Comparison of ENCODE assay signal across 6 cellular contexts in the genomic region with DNA sequence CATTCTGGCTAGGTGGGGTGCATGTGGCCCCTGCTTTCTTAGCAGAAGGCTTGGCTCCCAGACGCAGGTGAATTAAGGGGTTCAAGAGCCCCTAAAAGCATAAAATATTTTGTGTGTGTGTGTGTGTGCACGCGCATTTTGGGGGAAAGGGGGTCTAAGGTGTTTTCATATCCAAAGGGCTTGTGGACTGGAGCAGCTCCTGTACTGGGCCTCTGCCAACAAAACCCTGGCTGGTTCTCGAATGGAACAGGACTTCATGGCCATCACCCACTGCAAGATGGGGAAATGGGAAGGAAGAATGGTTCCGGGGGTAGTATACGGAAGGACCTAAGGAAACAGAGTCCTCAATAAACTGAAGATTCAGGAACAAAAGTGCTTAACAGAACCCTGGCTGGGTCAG. TPM values are rescaled to one million over a fixed set of nuclear protein-coding genes. Genes with fewer than 3 reads are reported as not detected.
DNase-seq lines count a peak whose midpoint lies in the region; ATAC-seq and TF ChIP-seq lines count a peak whose summit lies in the region.

No MANE protein-coding gene starts in this region.

- 57 to 79% (median 67%) methylated on average over 6 of the region's 6 CpGs for WGBS in spleen, 5 donors

- no peaks in the 10 kb centered on the region for H3K27me3 Mint-ChIP-seq in central memory CD8-positive, alpha-beta T cell

- no peaks in the 10 kb centered on the region for H3K9me3 Mint-ChIP-seq in central memory CD8-positive, alpha-beta T cell

- H3K4me3 Mint-ChIP-seq in central memory CD8-positive, alpha-beta T cell, result peak overlapping the region; percentile 58

- no peaks in the 10 kb centered on the region for H3K36me3 ChIP-seq in Karpas-422 (ENCODE audit: insufficient read depth, low read length)
- H3K36me3 ChIP-seq in spleen, result peaks cover 0 to 10% (median 0%) of the 10 kb centered on the region in 6 donors

- H3K4me3 ChIP-seq in Karpas-422 (ENCODE audit: low read length) (no peak overlapping the region), spleen (peak overlapping the region in 1 of 8 donors; percentile 44)

- intact Hi-C loops in spleen (cut with DNase I; ENCODE audit: low total_unique reads), result no loop called here

- H3K27me3 ChIP-seq in Karpas-422 (ENCODE audit: low read length), result no peaks in the 10 kb centered on the region
- H3K27me3 ChIP-seq in spleen (replicated peaks in 1 of 7), result peaks cover 0 to 18% (median 0%) of the 10 kb centered on the region in 7 donors

- H3K4me2 ChIP-seq in Karpas-422 (ENCODE audit: low read depth, low read length, poor library complexity, severe bottlenecking), result peak overlapping the region; percentile 65

- no peak overlapping the region for H2AFZ ChIP-seq in Karpas-422 (ENCODE audit: low read length)

- H3K27ac ChIP-seq in Karpas-422 (ENCODE audit: low read length), result peak overlapping the region; percentile 81
- peak overlapping the region in 5 of 8 donors; percentile 90 to 96 (median 93) for H3K27ac ChIP-seq in spleen

- H3K9me3 ChIP-seq in Karpas-422 (ENCODE audit: low read length) (no peaks in the 10 kb centered on the region), spleen (no peaks in the 10 kb centered on the region)

- TF ChIP-seq POLR2A in spleen (IDR thresholded peaks at IDR 0.05), result no peak

- no peaks in the 10 kb centered on the region for H4K20me1 ChIP-seq in Karpas-422 (ENCODE audit: insufficient read depth, low read depth, low read length)

- peaks cover 28% of the 10 kb centered on the region for H3K4me1 Mint-ChIP-seq in central memory CD8-positive, alpha-beta T cell

- no peak for TF ChIP-seq CTCF in spleen (IDR thresholded peaks at IDR 0.05 in 8 of 11, conservative IDR thresholded peaks at IDR 0.05 in 3 of 11)

- H3K79me2 ChIP-seq in Karpas-422 (ENCODE audit: low read length), result peaks cover 16% of the 10 kb centered on the region

- H3K27ac Mint-ChIP-seq in central memory CD8-positive, alpha-beta T cell (ENCODE audit: low read depth), result no peak overlapping the region

- peak overlapping the region; percentile 32; the same call in 1 of the 2 replicates for H3K9ac ChIP-seq in Karpas-422 (ENCODE audit: low read length)

- ATAC-seq in central memory CD8-positive, alpha-beta T cell (replicated peaks; ENCODE audit: extremely low read depth, poor library complexity, severe bottlenecking), result no peak
- no peak for ATAC-seq in HG02840 (IDR thresholded peaks at IDR 0.05; ENCODE audit: low FRiP score, unreplicated experiment)

- H3K9me2 ChIP-seq in Karpas-422 (replicated peaks; ENCODE audit: insufficient read depth, low read length), result no peaks in the 10 kb centered on the region

- DNase-seq in Karpas-422, result no peak
- no peak for DNase-seq in central memory CD8-positive, alpha-beta T cell (ENCODE audit: low spot score in 2 of 2)
- peak; percentile 44 for DNase-seq in spleen
- no peak for DNase-seq in cerebellar nuclear complex (lab: John Stamatoyannopoulos, UW)
- DNase-seq in ecto neural progenitor cell (ENCODE audit: low spot score), result no peak

- H3K36me3 Mint-ChIP-seq in central memory CD8-positive, alpha-beta T cell (ENCODE audit: insufficient read depth), result peaks cover 30% of the 10 kb centered on the region

- H3K4me1 ChIP-seq in Karpas-422 (ENCODE audit: low read length) (peaks cover 65% of the 10 kb centered on the region), spleen (peaks cover 7 to 70% (median 62%) of the 10 kb centered on the region in 6 donors)

RNA-seq across cellular contexts. Expression of a gene that starts 3.9 kb away (rescaled TPM):
- total RNA-seq in Karpas-422 (2014; rRNA removed; shearing (Covaris generic); ENCODE audit: low replicate concordance), result 8.8 and 11.7 TPM in 2 replicates
- total RNA-seq in spleen, result 100 to 1,000 TPM in 1 of 7 donors, 10 to 100 TPM in 6; 64.7 to 112 (median 81.7) TPM
- 10 to 100 TPM; 10.1 to 42.0 (median 21.4) TPM for polyA plus RNA-seq in spleen

RNA-seq across cellular contexts. Expression of a gene that starts 9.5 kb away (rescaled TPM):
- 40.3 and 43.1 TPM in 2 replicates for total RNA-seq in Karpas-422 (2014; rRNA removed; shearing (Covaris generic); ENCODE audit: low replicate concordance)
- total RNA-seq in spleen, result 10 to 100 TPM in 6 of 7 donors, 1 to 10 TPM in 1; 7.6 to 37.7 (median 25.0) TPM
- polyA plus RNA-seq in spleen, result 10 to 100 TPM; 11.5 to 41.3 (median 29.1) TPM

RNA-seq across cellular contexts. Expression of a gene that starts 19.2 kb away (rescaled TPM):
- total RNA-seq in Karpas-422 (2014; rRNA removed; shearing (Covaris generic); ENCODE audit: low replicate concordance), result 8.7 and 9.7 TPM in 2 replicates
- total RNA-seq in spleen, result 1 to 10 TPM; 3.1 to 9.6 (median 5.9) TPM
- polyA plus RNA-seq in spleen, result 10 to 100 TPM in 1 of 3 donors, 1 to 10 TPM in 2; 7.0 to 10.1 (median 7.5) TPM

RNA-seq across cellular contexts. Expression of a gene that starts 19.8 kb away (rescaled TPM):
- total RNA-seq in Karpas-422 (2014; rRNA removed; shearing (Covaris generic); ENCODE audit: low replicate concordance), result not detected in 2 replicates
- total RNA-seq in spleen, result not detected
- not detected for polyA plus RNA-seq in spleen

RNA-seq across cellular contexts. Expression of a gene that starts 20.0 kb away (rescaled TPM):
- total RNA-seq in Karpas-422 (2014; rRNA removed; shearing (Covaris generic); ENCODE audit: low replicate concordance), result 264 and 402 TPM in 2 replicates
- 100 to 1,000 TPM in 6 of 7 donors, 10 to 100 TPM in 1; 79.2 to 364 (median 116) TPM for total RNA-seq in spleen
- polyA plus RNA-seq in spleen, result 100 to 1,000 TPM; 181 to 323 (median 242) TPM
